ENCODE assay signal across 14 cellular contexts in the genomic region with DNA sequence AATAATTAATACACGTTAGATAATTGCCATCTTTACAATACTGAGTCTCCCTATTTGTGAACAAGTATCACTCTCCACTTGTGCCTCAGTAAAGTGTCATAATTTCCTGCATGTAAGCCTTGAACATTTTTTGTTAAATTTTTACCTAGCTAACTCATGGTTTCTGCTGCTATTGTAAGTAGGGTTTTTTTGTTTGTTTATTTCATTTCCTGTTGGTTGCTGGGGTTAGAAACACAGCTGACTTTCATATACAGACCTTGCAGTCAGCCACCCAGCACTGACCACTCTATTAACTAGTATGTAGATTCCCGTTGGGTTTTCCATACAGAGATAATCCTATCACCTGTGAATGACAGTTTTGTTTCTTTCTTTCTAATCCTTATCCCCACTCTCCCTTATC.
A peak's percentile ranks its signal among the peaks of the same experiment; 100 is the strongest.
DNase-seq lines count a peak whose midpoint lies in the region; ATAC-seq and TF ChIP-seq lines count a peak whose summit lies in the region.
"Had no signal": no experiment of that assay in that cellular context is flagged by ENCODE, and none has a peak within 500 bp of the region (broad histone marks: within the 10 kb centered on the region; RNA-seq: fewer than 3 reads in every experiment).

No MANE protein-coding gene starts in this region.

- no peaks in the 10 kb centered on the region for H3K36me3 ChIP-seq in HAP-1 (replicated peaks)
- H3K36me3 ChIP-seq: pancreas, tibial nerve had no signal

- DNase-seq in natural killer cell, result no peak
- no peak for DNase-seq in natural killer cell treated with Interleukin-12 subunit alpha and Interleukin-12 subunit beta and Interleukin-15 and Interleukin-18, amount 100 ng/mL, for 72 hours (ENCODE audit: low spot score)
- no peak for DNase-seq in activated T-cell treated with anti-CD3 and anti-CD28 coated beads, Interleukin-2, amount 50 U/mL, for 1 hour
- no peak for DNase-seq in RWPE1 (ENCODE audit: low spot score)
- DNase-seq in HAP-1 (ENCODE audit: low spot score in 2 of 2), result no peak
- DNase-seq: activated T-cell treated with anti-CD3 and anti-CD28 coated beads, Interleukin-2, amount 50 U/mL, for 48 hours; amygdala; Caco-2; pancreas had no signal

- H3K4me1 Mint-ChIP-seq in natural killer cell, result peaks cover 10 to 13% of the 10 kb centered on the region in 2 donors
- H3K4me1 Mint-ChIP-seq in natural killer cell treated with Interleukin-12 subunit alpha and Interleukin-12 subunit beta and Interleukin-15 and Interleukin-18, amount 100 ng/mL, for 72 hours (ENCODE audit: low read depth in 2 of 2), result peaks cover 4 to 8% of the 10 kb centered on the region in 2 donors

- H3K27me3 Mint-ChIP-seq in natural killer cell (ENCODE audit: low read depth in 2 of 2), result no peaks in the 10 kb centered on the region
- no peaks in the 10 kb centered on the region for H3K27me3 Mint-ChIP-seq in natural killer cell treated with Interleukin-12 subunit alpha and Interleukin-12 subunit beta and Interleukin-15 and Interleukin-18, amount 100 ng/mL, for 72 hours

- CTCF ChIA-PET in RWPE1 (lab: Yijun Ruan, JAX), result interaction anchor here (0.7 kb wide), 1 partner anchor 8 kb away, joined by 3 read pairs; no protein-coding TSS in a partner anchor

- no peak overlapping the region for H3K27ac ChIP-seq in RWPE1
- H3K27ac ChIP-seq: pancreas, tibial nerve had no signal

- no peaks in the 10 kb centered on the region for H3K4me1 ChIP-seq in HAP-1
- H3K4me1 ChIP-seq: Caco-2, pancreas had no signal

- ATAC-seq in natural killer cell (peak; percentile 39 to 66 (median 64)), HG02571 (IDR thresholded peaks at IDR 0.05; ENCODE audit: unreplicated experiment) (peak; percentile 90), HG03280 (IDR thresholded peaks at IDR 0.05; ENCODE audit: unreplicated experiment) (peak; percentile 96), esophagus mucosa (no peak)
- no peak for ATAC-seq in natural killer cell treated with Interleukin-12 subunit alpha and Interleukin-12 subunit beta and Interleukin-15 and Interleukin-18, amount 100 ng/mL, for 72 hours
- ATAC-seq: activated CD4-positive, CD25-positive, alpha-beta regulatory T cell treated with anti-CD3 and anti-CD28 coated beads, Interleukin-2, amount 50 U/mL, for 24 hours; pancreas had no signal

- in situ Hi-C loops in HAP-1 (cut with MboI; ENCODE audit: low sequenced_read_pairs), result no loop called here

- no peak for TF ChIP-seq CTCF in natural killer cell (IDR thresholded peaks at IDR 0.05)
- TF ChIP-seq CTCF in RWPE1 (conservative IDR thresholded peaks at IDR 0.05; ENCODE audit: low read depth), result no peak

- no peaks in the 10 kb centered on the region for H3K9me3 Mint-ChIP-seq in natural killer cell
- H3K9me3 Mint-ChIP-seq in natural killer cell treated with Interleukin-12 subunit alpha and Interleukin-12 subunit beta and Interleukin-15 and Interleukin-18, amount 100 ng/mL, for 72 hours, result no peaks in the 10 kb centered on the region

- no peak overlapping the region for H3K4me3 ChIP-seq in HAP-1
- H3K4me3 ChIP-seq: pancreas, tibial nerve had no signal

- H3K4me3 Mint-ChIP-seq in natural killer cell, result no peak overlapping the region
- no peak overlapping the region for H3K4me3 Mint-ChIP-seq in natural killer cell treated with Interleukin-12 subunit alpha and Interleukin-12 subunit beta and Interleukin-15 and Interleukin-18, amount 100 ng/mL, for 72 hours

- H3K9me3 ChIP-seq in HAP-1, result no peaks in the 10 kb centered on the region
- H3K9me3 ChIP-seq: Caco-2, pancreas, tibial nerve had no signal

- H3K27me3 ChIP-seq in HAP-1 (ENCODE audit: low read depth), result no peaks in the 10 kb centered on the region
- H3K27me3 ChIP-seq: pancreas, tibial nerve had no signal

- H3K36me3 Mint-ChIP-seq in natural killer cell, result no peaks in the 10 kb centered on the region
- H3K36me3 Mint-ChIP-seq in natural killer cell treated with Interleukin-12 subunit alpha and Interleukin-12 subunit beta and Interleukin-15 and Interleukin-18, amount 100 ng/mL, for 72 hours, result no peaks in the 10 kb centered on the region

- H3K27ac Mint-ChIP-seq in natural killer cell, result peak overlapping the region in 1 of 2 donors; percentile 42
- H3K27ac Mint-ChIP-seq in natural killer cell treated with Interleukin-12 subunit alpha and Interleukin-12 subunit beta and Interleukin-15 and Interleukin-18, amount 100 ng/mL, for 72 hours, result no peak overlapping the region

- POLR2A ChIA-PET in RWPE1 (lab: Yijun Ruan, JAX; ENCODE audit: low non-redundant PET), result no interaction called here

- intact Hi-C loops in natural killer cell (cut with micrococcal nuclease), result no loop called here

Comparison
In these comparisons a context has a peak if more than half of its experiments do, and no peak if none do; other contexts are left out.
1. ATAC-seq: peak in natural killer cell (3 of 3), HG02571 (single experiment) and HG03280 (single experiment); none in natural killer cell treated with Interleukin-12 subunit alpha and Interleukin-12 subunit beta and Interleukin-15 and Interleukin-18, amount 100 ng/mL, for 72 hours (0 of 2) and esophagus mucosa (single experiment).